1 cellular context compared by ENCODE assay signal in the genomic region with DNA sequence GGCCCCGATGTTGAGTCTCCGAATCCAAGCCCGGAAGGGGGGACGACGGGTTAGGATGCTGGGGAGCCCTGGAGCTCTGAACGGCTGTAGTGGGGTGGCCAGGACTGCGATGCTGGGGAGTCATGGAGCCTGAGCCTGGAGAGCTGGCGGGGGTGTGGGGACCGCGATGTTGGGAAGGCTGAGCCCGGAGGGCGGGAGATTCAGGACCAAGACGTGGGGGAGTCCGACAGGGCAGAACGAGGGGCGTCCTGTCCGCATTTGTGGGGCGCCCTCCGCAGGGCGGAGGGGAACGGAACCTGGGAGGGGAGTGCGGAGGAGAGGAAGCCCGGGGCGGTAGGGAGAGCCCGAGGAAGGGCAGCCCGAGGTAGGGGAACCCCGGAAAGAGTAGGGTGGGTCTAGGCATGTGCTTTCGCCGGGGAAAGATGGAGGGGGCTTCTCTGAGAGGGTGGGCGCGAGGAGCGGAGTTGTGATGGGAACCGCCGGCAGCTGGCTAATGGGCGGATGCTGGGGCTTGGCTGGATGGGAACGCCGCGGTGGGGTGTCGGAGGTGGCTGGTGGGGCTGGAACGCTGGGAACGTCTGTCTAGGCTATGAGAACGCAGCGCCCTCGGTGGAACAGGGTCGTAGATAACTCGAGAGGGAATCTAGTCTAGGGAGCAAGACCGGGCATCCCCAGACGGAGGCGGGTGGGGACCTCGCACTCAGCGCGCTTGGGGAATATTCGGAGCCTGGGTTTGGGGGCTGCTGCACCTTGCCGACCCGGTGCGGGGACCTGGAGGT.
TF ChIP-seq lines count a peak whose summit lies in the region.

No MANE protein-coding gene starts in this region.

TF ChIP-seq in GM12878, 131 proteins besides CTCF, POLR2A, EP300 and RAD21 (continues in another document):
- TF ChIP-seq CBX5 (IDR thresholded peaks at IDR 0.05; ENCODE audit: low read depth) (no peak), PAX8 (IDR thresholded peaks at IDR 0.05) (no peak), TAF1 (IDR thresholded peaks at IDR 0.05; ENCODE audit: borderline replicate concordance, low read depth, low read length) (no peak), ZNF24 (IDR thresholded peaks at IDR 0.05) (no peak), MYC (IDR thresholded peaks at IDR 0.05; ENCODE audit: insufficient read depth, insufficient read length, insufficient replicate concordance, low read length, severe bottlenecking) (no peak), NFYA (IDR thresholded peaks at IDR 0.05; ENCODE audit: borderline replicate concordance, low read depth, low read length) (no peak), RUNX3 (IDR thresholded peaks at IDR 0.05; ENCODE audit: low read length) (peak; percentile 6; the same call in 1 of the 2 replicates), ZNF217 (IDR thresholded peaks at IDR 0.05) (no peak), PML (IDR thresholded peaks at IDR 0.05; ENCODE audit: low read length) (no peak), BCL11A (IDR thresholded peaks at IDR 0.05; ENCODE audit: low read depth, low read length) (no peak), KDM1A (IDR thresholded peaks at IDR 0.05; ENCODE audit: borderline replicate concordance) (no peak), MYB (IDR thresholded peaks at IDR 0.05; ENCODE audit: borderline replicate concordance, low read depth, low read length) (no peak), SIN3A (IDR thresholded peaks at IDR 0.05; ENCODE audit: low read depth, low read length) (no peak; the same call in 1 of the 2 replicates), SPI1 (IDR thresholded peaks at IDR 0.05; ENCODE audit: borderline replicate concordance, insufficient read depth, low read depth, low read length) (no peak), SMARCA5 (IDR thresholded peaks at IDR 0.05) (no peak; the same call in 1 of the 2 replicates), EGR1 (IDR thresholded peaks at IDR 0.05; ENCODE audit: borderline replicate concordance in 1 of 2, low read depth in 2 of 2, low read length in 2 of 2) (peak in 1 of 2 experiments; percentile 43; a peak in 1 of 3 replicates), ETV6 (conservative IDR thresholded peaks at IDR 0.05 in 1 of 2, IDR thresholded peaks at IDR 0.05 in 1 of 2; ENCODE audit: borderline replicate concordance in 1 of 2, low read depth in 1 of 2) (no peak), ESRRA (IDR thresholded peaks at IDR 0.05; ENCODE audit: low read length) (no peak), SMC3 (IDR thresholded peaks at IDR 0.05; ENCODE audit: borderline replicate concordance, low read length) (peak; percentile 31; the same call in 1 of the 2 replicates), TCF7 (IDR thresholded peaks at IDR 0.05; ENCODE audit: borderline replicate concordance) (no peak), SMAD1 (IDR thresholded peaks at IDR 0.05; ENCODE audit: low read depth, partially characterized antibody) (no peak), ATF7 (IDR thresholded peaks at IDR 0.05; ENCODE audit: low read depth) (0 out of 2 replicates have a peak, but pooled peaks have one; percentile 25), HDGF (IDR thresholded peaks at IDR 0.05) (peak; percentile 90), MEF2A (IDR thresholded peaks at IDR 0.05; ENCODE audit: insufficient read depth, low read depth, low read length) (no peak), TCF3 (IDR thresholded peaks at IDR 0.05; ENCODE audit: borderline replicate concordance, insufficient read depth, low read depth, low read length) (no peak), JUND (IDR thresholded peaks at IDR 0.05; ENCODE audit: low read depth, low read length) (no peak), STAT3 (IDR thresholded peaks at IDR 0.05; ENCODE audit: low read depth, low read length) (no peak), SIX5 (IDR thresholded peaks at IDR 0.05; ENCODE audit: low read depth, low read length, severe bottlenecking) (no peak), ZNF687 (IDR thresholded peaks at IDR 0.05) (no peak), HDAC2 (IDR thresholded peaks at IDR 0.05) (no peak), ZBED1 (IDR thresholded peaks at IDR 0.05; ENCODE audit: borderline replicate concordance) (no peak), IKZF2 (IDR thresholded peaks at IDR 0.05) (peak; percentile 68 to 85; a peak in 3 of 4 replicates), YBX1 (IDR thresholded peaks at IDR 0.05) (no peak), NBN (IDR thresholded peaks at IDR 0.05) (peak; percentile 71)
- TF ChIP-seq, protein P1, sequence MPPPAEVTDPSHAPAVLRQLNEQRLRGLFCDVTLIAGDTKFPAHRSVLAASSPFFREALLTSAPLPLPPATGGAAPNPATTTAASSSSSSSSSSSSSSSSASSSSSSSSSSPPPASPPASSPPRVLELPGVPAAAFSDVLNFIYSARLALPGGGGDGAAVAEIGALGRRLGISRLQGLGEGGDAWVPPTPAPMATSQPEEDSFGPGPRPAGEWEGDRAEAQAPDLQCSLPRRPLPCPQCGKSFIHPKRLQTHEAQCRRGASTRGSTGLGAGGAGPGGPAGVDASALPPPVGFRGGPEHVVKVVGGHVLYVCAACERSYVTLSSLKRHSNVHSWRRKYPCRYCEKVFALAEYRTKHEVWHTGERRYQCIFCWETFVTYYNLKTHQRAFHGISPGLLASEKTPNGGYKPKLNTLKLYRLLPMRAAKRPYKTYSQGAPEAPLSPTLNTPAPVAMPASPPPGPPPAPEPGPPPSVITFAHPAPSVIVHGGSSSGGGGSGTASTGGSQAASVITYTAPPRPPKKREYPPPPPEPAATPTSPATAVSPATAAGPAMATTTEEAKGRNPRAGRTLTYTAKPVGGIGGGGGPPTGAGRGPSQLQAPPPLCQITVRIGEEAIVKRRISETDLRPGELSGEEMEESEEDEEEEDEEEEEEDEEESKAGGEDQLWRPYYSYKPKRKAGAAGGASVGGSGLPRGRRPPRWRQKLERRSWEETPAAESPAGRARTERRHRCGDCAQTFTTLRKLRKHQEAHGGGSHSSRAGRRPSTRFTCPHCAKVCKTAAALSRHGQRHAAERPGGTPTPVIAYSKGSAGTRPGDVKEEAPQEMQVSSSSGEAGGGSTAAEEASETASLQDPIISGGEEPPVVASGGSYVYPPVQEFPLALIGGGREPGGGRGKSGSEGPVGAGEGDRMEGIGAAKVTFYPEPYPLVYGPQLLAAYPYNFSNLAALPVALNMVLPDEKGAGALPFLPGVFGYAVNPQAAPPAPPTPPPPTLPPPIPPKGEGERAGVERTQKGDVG (CRISPR knock-in tag; IDR thresholded peaks at IDR 0.05), result no peak
- TF ChIP-seq, protein P2, sequence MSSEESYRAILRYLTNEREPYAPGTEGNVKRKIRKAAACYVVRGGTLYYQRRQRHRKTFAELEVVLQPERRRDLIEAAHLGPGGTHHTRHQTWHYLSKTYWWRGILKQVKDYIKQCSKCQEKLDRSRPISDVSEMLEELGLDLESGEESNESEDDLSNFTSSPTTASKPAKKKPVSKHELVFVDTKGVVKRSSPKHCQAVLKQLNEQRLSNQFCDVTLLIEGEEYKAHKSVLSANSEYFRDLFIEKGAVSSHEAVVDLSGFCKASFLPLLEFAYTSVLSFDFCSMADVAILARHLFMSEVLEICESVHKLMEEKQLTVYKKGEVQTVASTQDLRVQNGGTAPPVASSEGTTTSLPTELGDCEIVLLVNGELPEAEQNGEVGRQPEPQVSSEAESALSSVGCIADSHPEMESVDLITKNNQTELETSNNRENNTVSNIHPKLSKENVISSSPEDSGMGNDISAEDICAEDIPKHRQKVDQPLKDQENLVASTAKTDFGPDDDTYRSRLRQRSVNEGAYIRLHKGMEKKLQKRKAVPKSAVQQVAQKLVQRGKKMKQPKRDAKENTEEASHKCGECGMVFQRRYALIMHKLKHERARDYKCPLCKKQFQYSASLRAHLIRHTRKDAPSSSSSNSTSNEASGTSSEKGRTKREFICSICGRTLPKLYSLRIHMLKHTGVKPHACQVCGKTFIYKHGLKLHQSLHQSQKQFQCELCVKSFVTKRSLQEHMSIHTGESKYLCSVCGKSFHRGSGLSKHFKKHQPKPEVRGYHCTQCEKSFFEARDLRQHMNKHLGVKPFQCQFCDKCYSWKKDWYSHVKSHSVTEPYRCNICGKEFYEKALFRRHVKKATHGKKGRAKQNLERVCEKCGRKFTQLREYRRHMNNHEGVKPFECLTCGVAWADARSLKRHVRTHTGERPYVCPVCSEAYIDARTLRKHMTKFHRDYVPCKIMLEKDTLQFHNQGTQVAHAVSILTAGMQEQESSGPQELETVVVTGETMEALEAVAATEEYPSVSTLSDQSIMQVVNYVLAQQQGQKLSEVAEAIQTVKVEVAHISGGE (CRISPR knock-in tag; IDR thresholded peaks at IDR 0.05), result no peak
- TF ChIP-seq, protein P3, sequence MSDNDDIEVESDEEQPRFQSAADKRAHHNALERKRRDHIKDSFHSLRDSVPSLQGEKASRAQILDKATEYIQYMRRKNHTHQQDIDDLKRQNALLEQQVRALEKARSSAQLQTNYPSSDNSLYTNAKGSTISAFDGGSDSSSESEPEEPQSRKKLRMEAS (IDR thresholded peaks at IDR 0.05; ENCODE audit: low read depth, low read length), result no peak
- TF ChIP-seq, protein P4, sequence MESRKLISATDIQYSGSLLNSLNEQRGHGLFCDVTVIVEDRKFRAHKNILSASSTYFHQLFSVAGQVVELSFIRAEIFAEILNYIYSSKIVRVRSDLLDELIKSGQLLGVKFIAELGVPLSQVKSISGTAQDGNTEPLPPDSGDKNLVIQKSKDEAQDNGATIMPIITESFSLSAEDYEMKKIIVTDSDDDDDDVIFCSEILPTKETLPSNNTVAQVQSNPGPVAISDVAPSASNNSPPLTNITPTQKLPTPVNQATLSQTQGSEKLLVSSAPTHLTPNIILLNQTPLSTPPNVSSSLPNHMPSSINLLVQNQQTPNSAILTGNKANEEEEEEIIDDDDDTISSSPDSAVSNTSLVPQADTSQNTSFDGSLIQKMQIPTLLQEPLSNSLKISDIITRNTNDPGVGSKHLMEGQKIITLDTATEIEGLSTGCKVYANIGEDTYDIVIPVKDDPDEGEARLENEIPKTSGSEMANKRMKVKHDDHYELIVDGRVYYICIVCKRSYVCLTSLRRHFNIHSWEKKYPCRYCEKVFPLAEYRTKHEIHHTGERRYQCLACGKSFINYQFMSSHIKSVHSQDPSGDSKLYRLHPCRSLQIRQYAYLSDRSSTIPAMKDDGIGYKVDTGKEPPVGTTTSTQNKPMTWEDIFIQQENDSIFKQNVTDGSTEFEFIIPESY (IDR thresholded peaks at IDR 0.05), result no peak
- TF ChIP-seq, protein P5, sequence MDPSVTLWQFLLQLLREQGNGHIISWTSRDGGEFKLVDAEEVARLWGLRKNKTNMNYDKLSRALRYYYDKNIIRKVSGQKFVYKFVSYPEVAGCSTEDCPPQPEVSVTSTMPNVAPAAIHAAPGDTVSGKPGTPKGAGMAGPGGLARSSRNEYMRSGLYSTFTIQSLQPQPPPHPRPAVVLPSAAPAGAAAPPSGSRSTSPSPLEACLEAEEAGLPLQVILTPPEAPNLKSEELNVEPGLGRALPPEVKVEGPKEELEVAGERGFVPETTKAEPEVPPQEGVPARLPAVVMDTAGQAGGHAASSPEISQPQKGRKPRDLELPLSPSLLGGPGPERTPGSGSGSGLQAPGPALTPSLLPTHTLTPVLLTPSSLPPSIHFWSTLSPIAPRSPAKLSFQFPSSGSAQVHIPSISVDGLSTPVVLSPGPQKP (IDR thresholded peaks at IDR 0.05; ENCODE audit: low read depth, low read length), result no peak
- TF ChIP-seq, protein P6, sequence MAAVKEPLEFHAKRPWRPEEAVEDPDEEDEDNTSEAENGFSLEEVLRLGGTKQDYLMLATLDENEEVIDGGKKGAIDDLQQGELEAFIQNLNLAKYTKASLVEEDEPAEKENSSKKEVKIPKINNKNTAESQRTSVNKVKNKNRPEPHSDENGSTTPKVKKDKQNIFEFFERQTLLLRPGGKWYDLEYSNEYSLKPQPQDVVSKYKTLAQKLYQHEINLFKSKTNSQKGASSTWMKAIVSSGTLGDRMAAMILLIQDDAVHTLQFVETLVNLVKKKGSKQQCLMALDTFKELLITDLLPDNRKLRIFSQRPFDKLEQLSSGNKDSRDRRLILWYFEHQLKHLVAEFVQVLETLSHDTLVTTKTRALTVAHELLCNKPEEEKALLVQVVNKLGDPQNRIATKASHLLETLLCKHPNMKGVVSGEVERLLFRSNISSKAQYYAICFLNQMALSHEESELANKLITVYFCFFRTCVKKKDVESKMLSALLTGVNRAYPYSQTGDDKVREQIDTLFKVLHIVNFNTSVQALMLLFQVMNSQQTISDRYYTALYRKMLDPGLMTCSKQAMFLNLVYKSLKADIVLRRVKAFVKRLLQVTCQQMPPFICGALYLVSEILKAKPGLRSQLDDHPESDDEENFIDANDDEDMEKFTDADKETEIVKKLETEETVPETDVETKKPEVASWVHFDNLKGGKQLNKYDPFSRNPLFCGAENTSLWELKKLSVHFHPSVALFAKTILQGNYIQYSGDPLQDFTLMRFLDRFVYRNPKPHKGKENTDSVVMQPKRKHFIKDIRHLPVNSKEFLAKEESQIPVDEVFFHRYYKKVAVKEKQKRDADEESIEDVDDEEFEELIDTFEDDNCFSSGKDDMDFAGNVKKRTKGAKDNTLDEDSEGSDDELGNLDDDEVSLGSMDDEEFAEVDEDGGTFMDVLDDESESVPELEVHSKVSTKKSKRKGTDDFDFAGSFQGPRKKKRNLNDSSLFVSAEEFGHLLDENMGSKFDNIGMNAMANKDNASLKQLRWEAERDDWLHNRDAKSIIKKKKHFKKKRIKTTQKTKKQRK (IDR thresholded peaks at IDR 0.05; ENCODE audit: low read depth, low read length), result no peak
